ENCODE assay signal across 8 cellular contexts in genomic region chr1:41242645-41243171, GRCh38. TPM values are rescaled to one million over a fixed set of nuclear protein-coding genes. Genes with fewer than 3 reads are reported as not detected.
DNase-seq lines count a peak whose midpoint lies in the region; ATAC-seq and TF ChIP-seq lines count a peak whose summit lies in the region.

No MANE protein-coding gene starts in this region.

- peaks cover 14% of the 10 kb centered on the region for H3K9me1 ChIP-seq in IMR-90 (ENCODE audit: insufficient read depth, low read length)

- in situ Hi-C loops in IMR-90 (cut with MboI; ENCODE audit: low sequenced_read_pairs) = no loop called here

- H3K4me3 ChIP-seq in IMR-90 (ENCODE audit: insufficient read depth, low read depth, low read length) (peak overlapping the region; percentile 88), adrenal gland (peak overlapping the region in 2 of 4 donors; percentile 43 to 97), kidney epithelial cell (ENCODE audit: low read depth, low read length) (peak overlapping the region; percentile 71), thyroid gland (replicated peaks in 1 of 3) (peak overlapping the region in 2 of 3 donors; percentile 42 to 90)

- peak overlapping the region; percentile 97 for H2AFZ ChIP-seq in IMR-90 (replicated peaks; ENCODE audit: low read length, poor library complexity)

- H3K9ac ChIP-seq in IMR-90 (ENCODE audit: low read depth, low read length) = peak overlapping the region; percentile 83

- POLR2A ChIA-PET in IMR-90 (lab: Charles Lee; ENCODE audit: unreplicated experiment) = no interaction called here

- H3K27ac ChIP-seq in IMR-90 (ENCODE audit: insufficient read depth, low read length) = peak overlapping the region; percentile 82
- H3K27ac ChIP-seq in adrenal gland = peak overlapping the region in 4 of 5 donors; percentile 60 to 99 (median 97)
- H3K27ac ChIP-seq in thyroid gland = peak overlapping the region; percentile 71 to 95 (median 84)

- H4K5ac ChIP-seq in IMR-90 (ENCODE audit: low read depth, low read length) = peak overlapping the region; percentile 76

- no peaks in the 10 kb centered on the region for H3K9me3 ChIP-seq in IMR-90 (ENCODE audit: control insufficient read depth, insufficient read depth, low read length)
- H3K9me3 ChIP-seq in adrenal gland (replicated peaks in 1 of 3) = no peaks in the 10 kb centered on the region
- H3K9me3 ChIP-seq in thyroid gland = no peaks in the 10 kb centered on the region

- TF ChIP-seq CTCF in IMR-90 (conservative IDR thresholded peaks at IDR 0.05; ENCODE audit: low read depth, low read length) (no peak), adrenal gland (IDR thresholded peaks at IDR 0.05) (no peak), kidney epithelial cell (IDR thresholded peaks at IDR 0.05; ENCODE audit: insufficient read depth, low read length, poor library complexity, severe bottlenecking) (no peak), thyroid gland (IDR thresholded peaks at IDR 0.05) (no peak)

- 48% methylated on average over 6 of the region's 16 CpGs; no CpG with 5 or more reads in 1 of the 2 experiments for WGBS in IMR-90 (ENCODE audit: extremely low coverage in 2 of 2, insufficient read length in 1 of 2), 2 experiments
- 55 to 61% (median 57%) methylated on average over 11 to 16 of the region's 16 CpGs for WGBS in adrenal gland, 4 donors
- WGBS in thyroid gland, 2 donors = 58 to 64% methylated on average over 15 of the region's 16 CpGs

- H4K8ac ChIP-seq in IMR-90 (ENCODE audit: low read depth in 2 of 2, low read length in 2 of 2) = peak overlapping the region; percentile 71 to 98

- intact Hi-C loops in IMR-90 (cut with micrococcal nuclease) (loop anchor here (5.0 kb wide), 2 partner anchors 90 to 140 kb away; no protein-coding TSS in a partner anchor), adrenal gland (cut with DNase I) (no loop called here), thyroid gland (cut with DNase I) (no loop called here)

- peak overlapping the region; percentile 57 for H2BK5ac ChIP-seq in IMR-90 (ENCODE audit: low read depth, low read length, poor library complexity, severe bottlenecking)

- H4K20me1 ChIP-seq in IMR-90 (ENCODE audit: insufficient read depth, low read length) = peaks cover 11% of the 10 kb centered on the region; the same call in 1 of the 2 replicates

- no peak overlapping the region for H2BK20ac ChIP-seq in IMR-90 (ENCODE audit: low read depth, low read length)

- peak overlapping the region; percentile 74 for H2AK5ac ChIP-seq in IMR-90 (ENCODE audit: low read depth, low read length)

- TF ChIP-seq POLR2A in IMR-90 (IDR thresholded peaks at IDR 0.05; ENCODE audit: low read depth, low read length) (no peak), adrenal gland (IDR thresholded peaks at IDR 0.05) (no peak), thyroid gland (IDR thresholded peaks at IDR 0.05) (no peak)

- H2AK9ac ChIP-seq in IMR-90 (replicated peaks; ENCODE audit: low read depth, low read length, poor library complexity) = peak overlapping the region; percentile 93

- peak overlapping the region; percentile 53 for H3K18ac ChIP-seq in IMR-90 (ENCODE audit: low read depth, low read length)

- ATAC-seq in IMR-90 (ENCODE audit: low read depth) = no peak

- no peak overlapping the region for H2BK15ac ChIP-seq in IMR-90 (ENCODE audit: low read depth, low read length)

- H2BK120ac ChIP-seq in IMR-90 (ENCODE audit: low read depth, low read length) = peak overlapping the region; percentile 73

- H3K4ac ChIP-seq in IMR-90 (ENCODE audit: low read depth, low read length) = peak overlapping the region; percentile 93

- peak; percentile 73 for DNase-seq in NCI-H82 (lab: John Stamatoyannopoulos, UW)
- no peak for DNase-seq in NCI-H82 treated with DMSO at 0.1 percent for 48 hours (lab: John Stamatoyannopoulos, UW; ENCODE audit: unreplicated experiment)
- DNase-seq in IMR-90 = no peak
- peak in 2 of 7 donors; percentile 18 to 62 for DNase-seq in adrenal gland
- no peak for DNase-seq in kidney epithelial cell (ENCODE audit: low read depth)
- no peak for DNase-seq in thyroid gland
- no peak for DNase-seq in activated CD4-positive, CD25-positive, alpha-beta regulatory T cell treated with anti-CD3 and anti-CD28 coated beads, Interleukin-2, amount 50 U/mL, for 72 hours
- DNase-seq in H4 (ENCODE audit: low spot score) = no peak

- peak overlapping the region; percentile 98 for H3K14ac ChIP-seq in IMR-90 (replicated peaks; ENCODE audit: low read depth, low read length)

- H3K56ac ChIP-seq in IMR-90 (ENCODE audit: extremely low read depth, insufficient read depth, low read length) = peak overlapping the region; percentile 10; the same call in 1 of the 2 replicates

- H3K36me3 ChIP-seq in IMR-90 (ENCODE audit: control insufficient read depth, insufficient read depth, low read length) (no peaks in the 10 kb centered on the region), adrenal gland (replicated peaks in 1 of 2) (no peaks in the 10 kb centered on the region), kidney epithelial cell (ENCODE audit: control insufficient read depth, insufficient read depth, low read length) (no peaks in the 10 kb centered on the region), thyroid gland (no peaks in the 10 kb centered on the region)

- BruUV-seq in IMR-90 (replicated peaks; lab: Mats Ljungman, UMichigan) = no TSS peak

- H3K79me1 ChIP-seq in IMR-90 (ENCODE audit: low read depth in 1 of 2, low read length in 2 of 2) = peaks cover 23 to 41% of the 10 kb centered on the region in 2 experiments

- H3K23ac ChIP-seq in IMR-90 (ENCODE audit: low read depth, low read length) = peak overlapping the region; percentile 98

- peak overlapping the region; percentile 82 for H3K4me2 ChIP-seq in IMR-90 (ENCODE audit: low read depth, low read length)

- CTCF ChIA-PET in IMR-90 (lab: Yijun Ruan, JAX) = no interaction called here

- peak overlapping the region; percentile 85 for H4K91ac ChIP-seq in IMR-90 (ENCODE audit: insufficient read depth, low read depth, low read length)

- H3K27me3 ChIP-seq in IMR-90 (ENCODE audit: control insufficient read depth, insufficient read depth, low read length) = no peaks in the 10 kb centered on the region
- no peaks in the 10 kb centered on the region for H3K27me3 ChIP-seq in adrenal gland
- H3K27me3 ChIP-seq in kidney epithelial cell (ENCODE audit: control insufficient read depth, insufficient read depth, low read length) = no peaks in the 10 kb centered on the region
- no peaks in the 10 kb centered on the region for H3K27me3 ChIP-seq in thyroid gland

- dilution Hi-C loops in IMR-90 (cut with HindIII; ENCODE audit: low sequenced_read_pairs, unreplicated experiment) = no loop called here

- H3K4me1 ChIP-seq in IMR-90 (ENCODE audit: control insufficient read depth, insufficient read depth, low read length) (peaks cover 7% of the 10 kb centered on the region), adrenal gland (replicated peaks in 1 of 2) (peaks cover 17 to 40% of the 10 kb centered on the region in 2 donors), thyroid gland (peaks cover 8 to 23% of the 10 kb centered on the region in 2 donors)

- TF ChIP-seq RAD21 in IMR-90 (IDR thresholded peaks at IDR 0.05; ENCODE audit: low read length) = no peak

TF ChIP-seq in IMR-90, 13 proteins besides CTCF, POLR2A, EP300 and RAD21:
- TF ChIP-seq USF2 (IDR thresholded peaks at IDR 0.05; ENCODE audit: low read depth, low read length) = no peak
- no peak for TF ChIP-seq SMC3 (IDR thresholded peaks at IDR 0.05; ENCODE audit: low read depth, low read length)
- TF ChIP-seq NFE2L2 (IDR thresholded peaks at IDR 0.05; ENCODE audit: low read depth, low read length) = no peak
- no peak for TF ChIP-seq RFX5 (IDR thresholded peaks at IDR 0.05; ENCODE audit: low read depth, low read length)
- TF ChIP-seq MXI1 (IDR thresholded peaks at IDR 0.05; ENCODE audit: borderline replicate concordance, low read depth, low read length) = no peak
- no peak for TF ChIP-seq FOS (IDR thresholded peaks at IDR 0.05; ENCODE audit: low read depth, low read length)
- no peak for TF ChIP-seq BHLHE40 (IDR thresholded peaks at IDR 0.05; ENCODE audit: low read depth, low read length)
- no peak for TF ChIP-seq MAFK (IDR thresholded peaks at IDR 0.05; ENCODE audit: low read depth, low read length)
- TF ChIP-seq CEBPB (IDR thresholded peaks at IDR 0.05; ENCODE audit: low read depth, low read length) = no peak
- TF ChIP-seq CHD1 (IDR thresholded peaks at IDR 0.05; ENCODE audit: low read depth, low read length) = no peak
- TF ChIP-seq ELK1 (IDR thresholded peaks at IDR 0.05; ENCODE audit: borderline replicate concordance, low read depth, low read length) = no peak
TF ChIP-seq in IMR-90: peak in this region for 0.

RNA-seq across cellular contexts. Expression of gene SCMH1, which starts 0.6 kb away (rescaled TPM):
- total RNA-seq in IMR-90 (2012; rRNA removed) (9.0 and 9.7 TPM in 2 replicates), adrenal gland (10 to 100 TPM; 29.3 to 49.3 (median 41.1) TPM), kidney epithelial cell (24.3 and 38.1 TPM in 2 replicates), thyroid gland (10 to 100 TPM; 30.6 to 93.0 (median 47.5) TPM)
- polyA plus RNA-seq in IMR-90 (2012; rRNA removed) (19.4 and 24.0 TPM in 2 replicates), adrenal gland (10 to 100 TPM; 29.5 to 62.5 (median 46.2) TPM)
- polyA plus RNA-seq in IMR-90 (2012; cell fraction: cytosol; rRNA removed) = 13.9 and 14.8 TPM in 2 replicates
- polyA plus RNA-seq in IMR-90 (2012; cell fraction: nucleus; rRNA removed; ENCODE audit: low replicate concordance) = 64.5 and 73.2 TPM in 2 replicates
- total RNA-seq in H4 (2014; rRNA removed; shearing (Covaris generic)) = 20.9 and 23.9 TPM in 2 replicates
